8 cellular contexts compared by ENCODE assay signal in genomic region chr4:90903413-90903812, GRCh38.
DNase-seq lines count a peak whose midpoint lies in the region; TF ChIP-seq lines count a peak whose summit lies in the region.
"Not testable (repeated sequence)": the region's sequence is repeated elsewhere in the genome, so short reads cannot be mapped to it uniquely, and the experiment has no call there.

No MANE protein-coding gene starts in this region.

- not testable (repeated sequence) for H3K36me3 ChIP-seq in WERI-Rb-1

- H3K9me3 ChIP-seq in WERI-Rb-1 (ENCODE audit: severe bottlenecking) = not testable (repeated sequence)

- not testable (repeated sequence) for TF ChIP-seq CTCF in WERI-Rb-1 (IDR thresholded peaks at IDR 0.05; ENCODE audit: low read depth, low read length)

- H3K27me3 ChIP-seq in WERI-Rb-1 (ENCODE audit: insufficient read depth, low read depth, severe bottlenecking) = not testable (repeated sequence)

- H3K4me3 ChIP-seq in WERI-Rb-1 (ENCODE audit: low read depth, low read length) = not testable (repeated sequence)

- not testable (repeated sequence) for H3K27ac ChIP-seq in WERI-Rb-1

- DNase-seq in DMS53 (lab: John Stamatoyannopoulos, UW) = peak; percentile 7
- DNase-seq in NCI-H1092 treated with DMSO at 0.1 percent for 48 hours (lab: John Stamatoyannopoulos, UW) = peak; percentile 86
- DNase-seq in NCI-H2107 treated with DMSO at 0.1 percent for 48 hours (lab: John Stamatoyannopoulos, UW; ENCODE audit: unreplicated experiment) = peak; percentile 56
- DNase-seq in NCI-H345 (lab: John Stamatoyannopoulos, UW) = peak; percentile 7
- DNase-seq in NCI-H524 treated with DMSO at 0.1 percent for 48 hours (lab: John Stamatoyannopoulos, UW) = peak; percentile 18
- DNase-seq in NCI-H82 treated with DMSO at 0.1 percent for 48 hours (lab: John Stamatoyannopoulos, UW; ENCODE audit: unreplicated experiment) = peak; percentile 70
- peak; percentile 28 for DNase-seq in WERI-Rb-1
- peak; percentile 19 for DNase-seq in renal cortical epithelial cell (ENCODE audit: low read depth)

Comparison
In these comparisons a context has a peak if more than half of its experiments do, and no peak if none do; other contexts are left out.
1. DNase-seq: peak in every context shown above with its lines; median percentile 86 in NCI-H1092 treated with DMSO at 0.1 percent for 48 hours; 70 in NCI-H82 treated with DMSO at 0.1 percent for 48 hours; 56 in NCI-H2107 treated with DMSO at 0.1 percent for 48 hours; 28 in WERI-Rb-1; 19 in renal cortical epithelial cell; 18 in NCI-H524 treated with DMSO at 0.1 percent for 48 hours; 7 in DMS53; 7 in NCI-H345.